20 cellular contexts compared by ENCODE assay signal in genomic region chr10:7942859-7943258, GRCh38.
DNase-seq lines count a peak whose midpoint lies in the region; ATAC-seq and TF ChIP-seq lines count a peak whose summit lies in the region.
"Had no signal": no experiment of that assay in that cellular context is flagged by ENCODE, and none has a peak within 500 bp of the region (broad histone marks: within the 10 kb centered on the region; RNA-seq: fewer than 3 reads in every experiment).

No MANE protein-coding gene starts in this region.

- no peak overlapping the region for H2AFZ ChIP-seq in hepatocyte

- no peaks in the 10 kb centered on the region for H3K27me3 ChIP-seq in hepatocyte
- H3K27me3 ChIP-seq: BE2C, SJSA1 had no signal

- H3K79me2 ChIP-seq in hepatocyte, result no peaks in the 10 kb centered on the region

- peaks cover 5% of the 10 kb centered on the region for H3K4me1 ChIP-seq in hepatocyte (ENCODE audit: insufficient read depth)

- no peaks in the 10 kb centered on the region for H3K36me3 Mint-ChIP-seq in activated CD4-positive, alpha-beta T cell treated with anti-CD3 and anti-CD28 coated beads, Interleukin-2, amount 10 ng/mL, durations not matched to agents 24 days and 14 days (ENCODE audit: low read depth)
- no peaks in the 10 kb centered on the region for H3K36me3 Mint-ChIP-seq in WTC11
- peaks cover 3% of the 10 kb centered on the region for H3K36me3 Mint-ChIP-seq in activated naive CD4-positive, alpha-beta T cell treated with anti-CD3 and anti-CD28 coated beads, Interleukin-2, amount 10 ng/mL, durations not matched to agents 7 days and 5 days

- intact Hi-C loops in activated CD4-positive, alpha-beta T cell treated with anti-CD3 and anti-CD28 coated beads, Interleukin-2, amount 10 ng/mL, durations not matched to agents 24 days and 14 days (cut with micrococcal nuclease), result no loop called here

- 73% methylated on average over 11 of the region's 11 CpGs for WGBS in hepatocyte (ENCODE audit: low lambda C conversion rate, missing lambda C conversion rate)

- no peaks in the 10 kb centered on the region for H3K9me3 ChIP-seq in hepatocyte (ENCODE audit: low read depth)
- H3K9me3 ChIP-seq: BE2C, SJSA1 had no signal

- H3K9me2 ChIP-seq in hepatocyte (replicated peaks; ENCODE audit: insufficient read depth), result no peaks in the 10 kb centered on the region

- H3K9me3 Mint-ChIP-seq in activated CD4-positive, alpha-beta T cell treated with anti-CD3 and anti-CD28 coated beads, Interleukin-2, amount 10 ng/mL, durations not matched to agents 24 days and 14 days, result no peaks in the 10 kb centered on the region
- H3K9me3 Mint-ChIP-seq in WTC11, result peaks cover 5% of the 10 kb centered on the region; the same call in 1 of the 2 replicates
- H3K9me3 Mint-ChIP-seq in activated naive CD4-positive, alpha-beta T cell treated with anti-CD3 and anti-CD28 coated beads, Interleukin-2, amount 10 ng/mL, durations not matched to agents 7 days and 5 days, result no peaks in the 10 kb centered on the region

- no peaks in the 10 kb centered on the region for H3K27me3 Mint-ChIP-seq in activated CD4-positive, alpha-beta T cell treated with anti-CD3 and anti-CD28 coated beads, Interleukin-2, amount 10 ng/mL, durations not matched to agents 24 days and 14 days
- no peaks in the 10 kb centered on the region for H3K27me3 Mint-ChIP-seq in WTC11 (ENCODE audit: low read depth)
- no peaks in the 10 kb centered on the region for H3K27me3 Mint-ChIP-seq in activated naive CD4-positive, alpha-beta T cell treated with anti-CD3 and anti-CD28 coated beads, Interleukin-2, amount 10 ng/mL, durations not matched to agents 7 days and 5 days
- H3K27me3 Mint-ChIP-seq: CD4-positive, CD25-positive, alpha-beta regulatory T cell had no signal

- CTCF ChIA-PET in WTC11 (lab: Charles Lee), result no interaction called here
- CTCF ChIA-PET in activated naive CD4-positive, alpha-beta T cell treated with anti-CD3 and anti-CD28 coated beads, Interleukin-2, amount 10 ng/mL, durations not matched to agents 7 days and 5 days (lab: Charles Lee), result no interaction called here

- H3K4me2 ChIP-seq in hepatocyte, result peak overlapping the region; percentile 43

- H4K20me1 ChIP-seq in hepatocyte (ENCODE audit: insufficient read depth, poor library complexity, severe bottlenecking), result no peaks in the 10 kb centered on the region

- no peak overlapping the region for H3K4me3 ChIP-seq in hepatocyte
- H3K4me3 ChIP-seq: SJSA1 had no signal

- H3K27ac Mint-ChIP-seq in activated CD4-positive, alpha-beta T cell treated with anti-CD3 and anti-CD28 coated beads, Interleukin-2, amount 10 ng/mL, durations not matched to agents 24 days and 14 days, result no peak overlapping the region
- H3K27ac Mint-ChIP-seq in WTC11, result peak overlapping the region; percentile 55; the same call in 1 of the 2 replicates
- no peak overlapping the region for H3K27ac Mint-ChIP-seq in activated naive CD4-positive, alpha-beta T cell treated with anti-CD3 and anti-CD28 coated beads, Interleukin-2, amount 10 ng/mL, durations not matched to agents 7 days and 5 days

- no peaks in the 10 kb centered on the region for H3K36me3 ChIP-seq in hepatocyte (replicated peaks; ENCODE audit: insufficient read depth, low read depth)
- H3K36me3 ChIP-seq: BE2C, SJSA1 had no signal

- no peak overlapping the region for H3K27ac ChIP-seq in hepatocyte
- H3K27ac ChIP-seq: SJSA1 had no signal

- peaks cover 15% of the 10 kb centered on the region for H3K4me1 Mint-ChIP-seq in activated CD4-positive, alpha-beta T cell treated with anti-CD3 and anti-CD28 coated beads, Interleukin-2, amount 10 ng/mL, durations not matched to agents 24 days and 14 days
- H3K4me1 Mint-ChIP-seq in WTC11, result peaks cover 42% of the 10 kb centered on the region
- H3K4me1 Mint-ChIP-seq in activated naive CD4-positive, alpha-beta T cell treated with anti-CD3 and anti-CD28 coated beads, Interleukin-2, amount 10 ng/mL, durations not matched to agents 7 days and 5 days, result peaks cover 18% of the 10 kb centered on the region

- POLR2A ChIA-PET in WTC11 (lab: Charles Lee), result interaction anchor here (0.6 kb wide), 1 partner anchor 125 kb away, joined by 3 read pairs; the partner anchor contains the start of gene TAF3

- DNase-seq in activated CD4-positive, alpha-beta T cell treated with anti-CD3 and anti-CD28 coated beads, Interleukin-2, amount 10 ng/mL, durations not matched to agents 24 days and 14 days, result peak; percentile 37
- DNase-seq in activated CD4-positive, alpha-beta T cell treated with anti-CD3 and anti-CD28 coated beads, Interleukin-2, amount 50 U/mL, for 1 hour, result no peak
- DNase-seq in WTC11 (ENCODE audit: low spot score), result no peak
- DNase-seq in hepatocyte (ENCODE audit: low spot score), result no peak
- no peak for DNase-seq in stimulated activated naive CD8-positive, alpha-beta T cell treated with anti-CD3 and anti-CD28 coated beads, Interleukin-15, Interleukin-2, amounts not matched to agents 100 U/mL and 50 U/mL, for 24 hours
- DNase-seq in cerebellum (ENCODE audit: low spot score), result no peak
- no peak for DNase-seq in activated naive CD4-positive, alpha-beta T cell treated with anti-CD3 and anti-CD28 coated beads, Interleukin-2, amount 10 ng/mL, durations not matched to agents 7 days and 5 days
- DNase-seq: BE2C; CD4-positive, CD25-positive, alpha-beta regulatory T cell; COR-L47; DMS 273 treated with DMSO at 0.1 percent for 48 hours; DND-41; KBM-7; NCI-H1105; NCI-H2081 treated with DMSO at 0.1 percent for 48 hours; NCI-H510A; NCI-H774; RPMI8226 had no signal

- ATAC-seq in WTC11, result peak; percentile 28
- no peak for ATAC-seq in stimulated activated naive CD8-positive, alpha-beta T cell treated with anti-CD3 and anti-CD28 coated beads, Interleukin-15, Interleukin-2, amounts not matched to agents 100 U/mL and 50 U/mL, for 24 hours
- ATAC-seq: HCT116 had no signal

- TF ChIP-seq CTCF in WTC11 (IDR thresholded peaks at IDR 0.05) (no peak), hepatocyte (IDR thresholded peaks at IDR 0.05; ENCODE audit: poor library complexity) (no peak)

- H3K4me3 Mint-ChIP-seq in activated CD4-positive, alpha-beta T cell treated with anti-CD3 and anti-CD28 coated beads, Interleukin-2, amount 10 ng/mL, durations not matched to agents 24 days and 14 days, result no peak overlapping the region
- no peak overlapping the region for H3K4me3 Mint-ChIP-seq in WTC11
- no peak overlapping the region for H3K4me3 Mint-ChIP-seq in activated naive CD4-positive, alpha-beta T cell treated with anti-CD3 and anti-CD28 coated beads, Interleukin-2, amount 10 ng/mL, durations not matched to agents 7 days and 5 days
- H3K4me3 Mint-ChIP-seq: CD4-positive, CD25-positive, alpha-beta regulatory T cell had no signal

TF ChIP-seq in WTC11, 78 proteins besides CTCF, POLR2A, EP300 and RAD21:
- TF ChIP-seq, protein P1, sequence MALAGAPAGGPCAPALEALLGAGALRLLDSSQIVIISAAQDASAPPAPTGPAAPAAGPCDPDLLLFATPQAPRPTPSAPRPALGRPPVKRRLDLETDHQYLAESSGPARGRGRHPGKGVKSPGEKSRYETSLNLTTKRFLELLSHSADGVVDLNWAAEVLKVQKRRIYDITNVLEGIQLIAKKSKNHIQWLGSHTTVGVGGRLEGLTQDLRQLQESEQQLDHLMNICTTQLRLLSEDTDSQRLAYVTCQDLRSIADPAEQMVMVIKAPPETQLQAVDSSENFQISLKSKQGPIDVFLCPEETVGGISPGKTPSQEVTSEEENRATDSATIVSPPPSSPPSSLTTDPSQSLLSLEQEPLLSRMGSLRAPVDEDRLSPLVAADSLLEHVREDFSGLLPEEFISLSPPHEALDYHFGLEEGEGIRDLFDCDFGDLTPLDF (CRISPR knock-in tag; IDR thresholded peaks at IDR 0.05), result no peak
- TF ChIP-seq, protein P2, sequence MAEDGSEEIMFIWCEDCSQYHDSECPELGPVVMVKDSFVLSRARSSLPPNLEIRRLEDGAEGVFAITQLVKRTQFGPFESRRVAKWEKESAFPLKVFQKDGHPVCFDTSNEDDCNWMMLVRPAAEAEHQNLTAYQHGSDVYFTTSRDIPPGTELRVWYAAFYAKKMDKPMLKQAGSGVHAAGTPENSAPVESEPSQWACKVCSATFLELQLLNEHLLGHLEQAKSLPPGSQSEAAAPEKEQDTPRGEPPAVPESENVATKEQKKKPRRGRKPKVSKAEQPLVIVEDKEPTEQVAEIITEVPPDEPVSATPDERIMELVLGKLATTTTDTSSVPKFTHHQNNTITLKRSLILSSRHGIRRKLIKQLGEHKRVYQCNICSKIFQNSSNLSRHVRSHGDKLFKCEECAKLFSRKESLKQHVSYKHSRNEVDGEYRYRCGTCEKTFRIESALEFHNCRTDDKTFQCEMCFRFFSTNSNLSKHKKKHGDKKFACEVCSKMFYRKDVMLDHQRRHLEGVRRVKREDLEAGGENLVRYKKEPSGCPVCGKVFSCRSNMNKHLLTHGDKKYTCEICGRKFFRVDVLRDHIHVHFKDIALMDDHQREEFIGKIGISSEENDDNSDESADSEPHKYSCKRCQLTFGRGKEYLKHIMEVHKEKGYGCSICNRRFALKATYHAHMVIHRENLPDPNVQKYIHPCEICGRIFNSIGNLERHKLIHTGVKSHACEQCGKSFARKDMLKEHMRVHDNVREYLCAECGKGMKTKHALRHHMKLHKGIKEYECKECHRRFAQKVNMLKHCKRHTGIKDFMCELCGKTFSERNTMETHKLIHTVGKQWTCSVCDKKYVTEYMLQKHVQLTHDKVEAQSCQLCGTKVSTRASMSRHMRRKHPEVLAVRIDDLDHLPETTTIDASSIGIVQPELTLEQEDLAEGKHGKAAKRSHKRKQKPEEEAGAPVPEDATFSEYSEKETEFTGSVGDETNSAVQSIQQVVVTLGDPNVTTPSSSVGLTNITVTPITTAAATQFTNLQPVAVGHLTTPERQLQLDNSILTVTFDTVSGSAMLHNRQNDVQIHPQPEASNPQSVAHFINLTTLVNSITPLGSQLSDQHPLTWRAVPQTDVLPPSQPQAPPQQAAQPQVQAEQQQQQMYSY (CRISPR knock-in tag; IDR thresholded peaks at IDR 0.05), result peak; percentile 70
- no peak for TF ChIP-seq FOXK1 (CRISPR knock-in tag; IDR thresholded peaks at IDR 0.05)
